Comparison of ENCODE assay signal across 19 cellular contexts in the genomic region with DNA sequence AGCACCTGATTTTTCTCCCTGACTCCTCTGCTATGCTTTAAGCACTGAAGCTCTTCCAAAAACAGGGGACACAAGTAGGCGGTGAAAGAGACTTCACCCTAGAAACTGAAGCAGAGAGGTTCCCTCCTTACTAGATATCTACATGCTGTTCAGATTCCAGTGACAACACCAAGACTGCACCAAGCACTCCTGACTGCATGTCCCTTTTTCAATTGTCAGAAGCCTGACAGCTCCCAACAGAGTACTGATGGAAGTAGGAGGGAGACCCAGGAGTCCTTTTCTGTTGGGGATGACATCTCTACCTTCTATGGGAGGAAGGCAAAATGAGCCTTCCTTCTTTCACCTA. TPM values are rescaled to one million over a fixed set of nuclear protein-coding genes. Genes with fewer than 3 reads are reported as not detected.
"Had no signal": no experiment of that assay in that cellular context is flagged by ENCODE, and none has a peak within 500 bp of the region (broad histone marks: within the 10 kb centered on the region; RNA-seq: fewer than 3 reads in every experiment).

No MANE protein-coding gene starts in this region.

- H3K27me3 ChIP-seq: dorsolateral prefrontal cortex, heart left ventricle, neutrophil, right atrium auricular region, sigmoid colon, suprapubic skin, thyroid gland, upper lobe of left lung, uterus had no signal

- H3K9me3 ChIP-seq: heart left ventricle, neutrophil, right atrium auricular region, sigmoid colon, suprapubic skin, thyroid gland, upper lobe of left lung, uterus had no signal

- H3K27ac ChIP-seq: heart left ventricle, neutrophil, right atrium auricular region, sigmoid colon, skin epidermis, suprapubic skin, thyroid gland, upper lobe of left lung, uterus had no signal

- H3K27me3 Mint-ChIP-seq: naive thymus-derived CD8-positive, alpha-beta T cell had no signal

- ATAC-seq: esophagus mucosa; heart left ventricle; left lobe of liver; naive thymus-derived CD8-positive, alpha-beta T cell had no signal

- H3K9me3 Mint-ChIP-seq: naive thymus-derived CD8-positive, alpha-beta T cell had no signal

- DNase-seq: cortex of kidney; dorsolateral prefrontal cortex; effector CD8-positive, alpha-beta T cell; heart left ventricle; hippocampal formation; mammary epithelial cell; naive thymus-derived CD8-positive, alpha-beta T cell; sigmoid colon; stimulated activated naive CD4-positive, alpha-beta T cell treated with Interleukin-2 at 50 U/mL for 16 hours; thyroid gland; upper lobe of left lung; uterus had no signal

- H3K4me3 Mint-ChIP-seq: naive thymus-derived CD8-positive, alpha-beta T cell had no signal

RNA-seq across cellular contexts. Expression of a gene that starts 13.3 kb away (rescaled TPM):
- total RNA-seq: mesenteric fat pad had no signal
